Comparison of ENCODE assay signal across 7 cellular contexts in genomic region chr13:60120617-60121016, GRCh38.
"Had no signal": no experiment of that assay in that cellular context is flagged by ENCODE, and none has a peak within 500 bp of the region (broad histone marks: within the 10 kb centered on the region; RNA-seq: fewer than 3 reads in every experiment).

No MANE protein-coding gene starts in this region.

- H3K4me2 ChIP-seq: GM23338 had no signal

- H2AFZ ChIP-seq: GM23338 had no signal

- FAIRE-seq: H1, H54, HTR-8/SVneo had no signal

- H3K4me3 ChIP-seq: GM23338 had no signal

- DNase-seq: H9, HCEC 1CT, IMR-90 had no signal
